ENCODE assay signal across 1 cellular context in the genomic region with DNA sequence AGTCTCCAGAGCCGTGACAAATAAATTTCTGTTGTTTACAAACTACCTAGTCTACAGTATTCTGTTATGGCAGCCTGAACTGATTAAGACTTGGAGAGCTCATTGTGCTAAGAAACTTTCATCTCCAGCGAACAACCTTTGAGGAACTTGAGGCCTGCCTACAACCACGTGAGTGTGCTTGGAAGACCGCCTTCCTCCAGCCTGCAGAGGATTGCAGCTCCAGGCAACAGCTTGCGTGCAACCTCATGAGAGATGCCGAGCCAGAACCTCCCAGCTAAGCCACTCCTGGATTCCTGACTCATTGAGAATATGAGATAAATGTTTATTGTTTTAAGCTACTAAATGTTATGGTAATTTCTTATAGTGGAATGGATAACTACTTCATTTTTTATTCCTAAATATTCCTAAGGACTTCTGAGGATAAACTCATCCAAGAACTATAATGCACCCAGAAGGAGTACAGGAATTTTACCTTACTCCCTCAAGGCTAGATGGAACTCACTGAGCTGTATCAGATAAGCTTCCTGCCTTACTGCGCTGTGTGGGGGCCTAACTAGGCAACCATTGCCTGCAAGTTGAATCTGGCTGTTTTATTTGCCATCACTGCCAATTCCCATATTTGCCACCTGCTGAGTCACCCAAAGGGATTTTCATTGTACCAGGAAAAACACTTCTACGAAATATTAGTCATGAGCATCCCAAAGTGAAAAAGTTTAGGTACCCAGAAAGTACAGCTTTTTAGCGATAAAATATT.
TF ChIP-seq lines count a peak whose summit lies in the region.

No MANE protein-coding gene starts in this region.

TF ChIP-seq in K562, 482 proteins besides CTCF, POLR2A, EP300 and RAD21:
- TF ChIP-seq, protein P1, sequence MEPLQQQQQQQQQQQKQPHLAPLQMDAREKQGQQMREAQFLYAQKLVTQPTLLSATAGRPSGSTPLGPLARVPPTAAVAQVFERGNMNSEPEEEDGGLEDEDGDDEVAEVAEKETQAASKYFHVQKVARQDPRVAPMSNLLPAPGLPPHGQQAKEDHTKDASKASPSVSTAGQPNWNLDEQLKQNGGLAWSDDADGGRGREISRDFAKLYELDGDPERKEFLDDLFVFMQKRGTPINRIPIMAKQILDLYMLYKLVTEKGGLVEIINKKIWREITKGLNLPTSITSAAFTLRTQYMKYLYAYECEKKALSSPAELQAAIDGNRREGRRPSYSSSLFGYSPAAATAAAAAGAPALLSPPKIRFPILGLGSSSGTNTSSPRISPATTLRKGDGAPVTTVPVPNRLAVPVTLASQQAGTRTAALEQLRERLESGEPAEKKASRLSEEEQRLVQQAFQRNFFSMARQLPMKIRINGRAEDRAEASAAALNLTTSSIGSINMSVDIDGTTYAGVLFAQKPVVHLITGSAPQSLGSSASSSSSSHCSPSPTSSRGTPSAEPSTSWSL (CRISPR knock-in tag; IDR thresholded peaks at IDR 0.05; ENCODE audit: borderline replicate concordance): no peak
- TF ChIP-seq ZNF408 (CRISPR knock-in tag; IDR thresholded peaks at IDR 0.05; ENCODE audit: low read depth) (no peak), HNRNPUL1 (IDR thresholded peaks at IDR 0.05; ENCODE audit: low read length) (no peak), MAFK (IDR thresholded peaks at IDR 0.05; ENCODE audit: low read length) (no peak), BRD9 (IDR thresholded peaks at IDR 0.05; ENCODE audit: low read depth, partially characterized antibody) (no peak), ZC3H8 (IDR thresholded peaks at IDR 0.05) (no peak), SETDB1 (IDR thresholded peaks at IDR 0.05; ENCODE audit: low read length) (no peak), RCOR1 (IDR thresholded peaks at IDR 0.05; ENCODE audit: borderline replicate concordance in 1 of 2, low read depth in 2 of 2, low read length in 2 of 2) (no peak), CBX1 (IDR thresholded peaks at IDR 0.05; ENCODE audit: low read depth) (no peak), TOE1 (IDR thresholded peaks at IDR 0.05; ENCODE audit: borderline replicate concordance) (no peak), TOE1 (CRISPR knock-in tag; IDR thresholded peaks at IDR 0.05; ENCODE audit: borderline replicate concordance, low read depth) (no peak), NFATC3 (IDR thresholded peaks at IDR 0.05) (no peak), MYNN (IDR thresholded peaks at IDR 0.05) (no peak), MYNN (CRISPR knock-in tag; IDR thresholded peaks at IDR 0.05) (no peak), EWSR1 (IDR thresholded peaks at IDR 0.05; ENCODE audit: borderline replicate concordance, low read depth, partially characterized antibody) (no peak), ZNF696 (CRISPR knock-in tag; conservative IDR thresholded peaks at IDR 0.05) (no peak)
- TF ChIP-seq, protein P2, sequence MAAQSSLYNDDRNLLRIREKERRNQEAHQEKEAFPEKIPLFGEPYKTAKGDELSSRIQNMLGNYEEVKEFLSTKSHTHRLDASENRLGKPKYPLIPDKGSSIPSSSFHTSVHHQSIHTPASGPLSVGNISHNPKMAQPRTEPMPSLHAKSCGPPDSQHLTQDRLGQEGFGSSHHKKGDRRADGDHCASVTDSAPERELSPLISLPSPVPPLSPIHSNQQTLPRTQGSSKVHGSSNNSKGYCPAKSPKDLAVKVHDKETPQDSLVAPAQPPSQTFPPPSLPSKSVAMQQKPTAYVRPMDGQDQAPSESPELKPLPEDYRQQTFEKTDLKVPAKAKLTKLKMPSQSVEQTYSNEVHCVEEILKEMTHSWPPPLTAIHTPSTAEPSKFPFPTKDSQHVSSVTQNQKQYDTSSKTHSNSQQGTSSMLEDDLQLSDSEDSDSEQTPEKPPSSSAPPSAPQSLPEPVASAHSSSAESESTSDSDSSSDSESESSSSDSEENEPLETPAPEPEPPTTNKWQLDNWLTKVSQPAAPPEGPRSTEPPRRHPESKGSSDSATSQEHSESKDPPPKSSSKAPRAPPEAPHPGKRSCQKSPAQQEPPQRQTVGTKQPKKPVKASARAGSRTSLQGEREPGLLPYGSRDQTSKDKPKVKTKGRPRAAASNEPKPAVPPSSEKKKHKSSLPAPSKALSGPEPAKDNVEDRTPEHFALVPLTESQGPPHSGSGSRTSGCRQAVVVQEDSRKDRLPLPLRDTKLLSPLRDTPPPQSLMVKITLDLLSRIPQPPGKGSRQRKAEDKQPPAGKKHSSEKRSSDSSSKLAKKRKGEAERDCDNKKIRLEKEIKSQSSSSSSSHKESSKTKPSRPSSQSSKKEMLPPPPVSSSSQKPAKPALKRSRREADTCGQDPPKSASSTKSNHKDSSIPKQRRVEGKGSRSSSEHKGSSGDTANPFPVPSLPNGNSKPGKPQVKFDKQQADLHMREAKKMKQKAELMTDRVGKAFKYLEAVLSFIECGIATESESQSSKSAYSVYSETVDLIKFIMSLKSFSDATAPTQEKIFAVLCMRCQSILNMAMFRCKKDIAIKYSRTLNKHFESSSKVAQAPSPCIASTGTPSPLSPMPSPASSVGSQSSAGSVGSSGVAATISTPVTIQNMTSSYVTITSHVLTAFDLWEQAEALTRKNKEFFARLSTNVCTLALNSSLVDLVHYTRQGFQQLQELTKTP (IDR thresholded peaks at IDR 0.05; ENCODE audit: low read depth in 1 of 2, partially characterized antibody in 2 of 2): no peak
- TF ChIP-seq, protein P3, sequence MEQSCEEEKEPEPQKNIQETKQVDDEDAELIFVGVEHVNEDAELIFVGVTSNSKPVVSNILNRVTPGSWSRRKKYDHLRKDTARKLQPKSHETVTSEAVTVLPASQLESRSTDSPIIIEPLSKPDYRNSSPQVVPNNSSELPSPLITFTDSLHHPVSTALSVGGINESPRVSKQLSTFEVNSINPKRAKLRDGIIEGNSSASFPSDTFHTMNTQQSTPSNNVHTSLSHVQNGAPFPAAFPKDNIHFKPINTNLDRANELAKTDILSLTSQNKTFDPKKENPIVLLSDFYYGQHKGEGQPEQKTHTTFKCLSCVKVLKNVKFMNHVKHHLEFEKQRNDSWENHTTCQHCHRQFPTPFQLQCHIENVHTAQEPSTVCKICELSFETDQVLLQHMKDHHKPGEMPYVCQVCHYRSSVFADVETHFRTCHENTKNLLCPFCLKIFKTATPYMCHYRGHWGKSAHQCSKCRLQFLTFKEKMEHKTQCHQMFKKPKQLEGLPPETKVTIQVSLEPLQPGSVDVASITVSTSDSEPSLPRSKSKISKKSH (CRISPR knock-in tag; IDR thresholded peaks at IDR 0.05): no peak
- TF ChIP-seq, protein P4, sequence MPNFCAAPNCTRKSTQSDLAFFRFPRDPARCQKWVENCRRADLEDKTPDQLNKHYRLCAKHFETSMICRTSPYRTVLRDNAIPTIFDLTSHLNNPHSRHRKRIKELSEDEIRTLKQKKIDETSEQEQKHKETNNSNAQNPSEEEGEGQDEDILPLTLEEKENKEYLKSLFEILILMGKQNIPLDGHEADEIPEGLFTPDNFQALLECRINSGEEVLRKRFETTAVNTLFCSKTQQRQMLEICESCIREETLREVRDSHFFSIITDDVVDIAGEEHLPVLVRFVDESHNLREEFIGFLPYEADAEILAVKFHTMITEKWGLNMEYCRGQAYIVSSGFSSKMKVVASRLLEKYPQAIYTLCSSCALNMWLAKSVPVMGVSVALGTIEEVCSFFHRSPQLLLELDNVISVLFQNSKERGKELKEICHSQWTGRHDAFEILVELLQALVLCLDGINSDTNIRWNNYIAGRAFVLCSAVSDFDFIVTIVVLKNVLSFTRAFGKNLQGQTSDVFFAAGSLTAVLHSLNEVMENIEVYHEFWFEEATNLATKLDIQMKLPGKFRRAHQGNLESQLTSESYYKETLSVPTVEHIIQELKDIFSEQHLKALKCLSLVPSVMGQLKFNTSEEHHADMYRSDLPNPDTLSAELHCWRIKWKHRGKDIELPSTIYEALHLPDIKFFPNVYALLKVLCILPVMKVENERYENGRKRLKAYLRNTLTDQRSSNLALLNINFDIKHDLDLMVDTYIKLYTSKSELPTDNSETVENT (CRISPR knock-in tag; IDR thresholded peaks at IDR 0.05): no peak
- TF ChIP-seq, protein P5, sequence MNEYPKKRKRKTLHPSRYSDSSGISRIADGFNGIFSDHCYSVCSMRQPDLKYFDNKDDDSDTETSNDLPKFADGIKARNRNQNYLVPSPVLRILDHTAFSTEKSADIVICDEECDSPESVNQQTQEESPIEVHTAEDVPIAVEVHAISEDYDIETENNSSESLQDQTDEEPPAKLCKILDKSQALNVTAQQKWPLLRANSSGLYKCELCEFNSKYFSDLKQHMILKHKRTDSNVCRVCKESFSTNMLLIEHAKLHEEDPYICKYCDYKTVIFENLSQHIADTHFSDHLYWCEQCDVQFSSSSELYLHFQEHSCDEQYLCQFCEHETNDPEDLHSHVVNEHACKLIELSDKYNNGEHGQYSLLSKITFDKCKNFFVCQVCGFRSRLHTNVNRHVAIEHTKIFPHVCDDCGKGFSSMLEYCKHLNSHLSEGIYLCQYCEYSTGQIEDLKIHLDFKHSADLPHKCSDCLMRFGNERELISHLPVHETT (CRISPR knock-in tag; conservative IDR thresholded peaks at IDR 0.05 in 1 of 2, IDR thresholded peaks at IDR 0.05 in 1 of 2): no peak
TF ChIP-seq in K562: peak in this region for 0.
